ENCODE assay signal across 30 cellular contexts in the genomic region with DNA sequence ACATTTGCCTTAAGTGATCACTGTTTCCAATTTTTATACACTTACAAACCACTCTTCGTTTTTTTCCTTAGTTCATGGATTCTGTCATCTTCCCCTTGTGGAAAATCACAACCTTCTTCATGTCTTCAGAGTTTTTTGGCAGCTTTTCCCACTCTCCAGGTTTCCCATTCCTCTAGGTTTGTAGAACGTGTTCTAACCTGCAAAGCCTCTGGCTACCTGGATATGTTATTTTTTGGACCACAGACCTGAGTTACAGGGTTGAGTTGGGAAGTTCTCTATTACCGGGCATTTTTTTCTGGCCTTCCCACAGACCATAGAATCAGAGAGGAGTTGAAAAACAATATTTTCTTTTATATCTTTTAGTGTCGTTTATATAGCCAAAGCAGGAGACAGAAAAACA. TPM values are rescaled to one million over a fixed set of nuclear protein-coding genes. Genes with fewer than 3 reads are reported as not detected.
"Had no signal": no experiment of that assay in that cellular context is flagged by ENCODE, and none has a peak within 500 bp of the region (broad histone marks: within the 10 kb centered on the region; RNA-seq: fewer than 3 reads in every experiment).

No MANE protein-coding gene starts in this region.

- H3K27me3 ChIP-seq: colonic mucosa, foreskin keratinocyte, gastroesophageal sphincter, heart right ventricle, left lung had no signal

- H3K9me3 Mint-ChIP-seq: dendritic cell treated with granulocyte-macrophage colony-stimulating factor and Interleukin-4, amounts not matched to agents 40 ng/mL and 50 ng/mL, for 4 days; endodermal cell had no signal

- DNase-seq: colonic mucosa; cortex of kidney; effector CD8-positive, alpha-beta T cell; effector memory CD8-positive, alpha-beta T cell; endodermal cell; erythroblast; foreskin keratinocyte; glutamatergic neuron; head of caudate nucleus; heart right ventricle; hippocampal formation; left cardiac atrium; left lung; left ventricle myocardium superior; lower lobe of right lung; mesendoderm; midbrain; naive thymus-derived CD4-positive, alpha-beta T cell had no signal

- H3K27me3 Mint-ChIP-seq: dendritic cell treated with granulocyte-macrophage colony-stimulating factor and Interleukin-4, amounts not matched to agents 40 ng/mL and 50 ng/mL, for 4 days; effector memory CD8-positive, alpha-beta T cell; memory B cell had no signal

- H3K4me3 ChIP-seq: colonic mucosa, gastroesophageal sphincter, heart right ventricle, left lung, lower lobe of right lung had no signal

- H3K36me3 ChIP-seq: colonic mucosa, gastroesophageal sphincter, heart right ventricle, left lung, lower lobe of right lung had no signal

- H3K4me1 Mint-ChIP-seq: memory B cell; naive thymus-derived CD4-positive, alpha-beta T cell had no signal

- H3K4me1 ChIP-seq: colonic mucosa, foreskin keratinocyte, gastroesophageal sphincter, heart right ventricle, left lung, lower lobe of right lung had no signal

- H3K4me3 Mint-ChIP-seq: dendritic cell treated with granulocyte-macrophage colony-stimulating factor and Interleukin-4, amounts not matched to agents 40 ng/mL and 50 ng/mL, for 4 days; effector memory CD8-positive, alpha-beta T cell; endodermal cell; memory B cell; naive thymus-derived CD4-positive, alpha-beta T cell had no signal

- H3K36me3 Mint-ChIP-seq: memory B cell; naive thymus-derived CD4-positive, alpha-beta T cell had no signal

- H3K27ac ChIP-seq: colonic mucosa, epithelial cell of prostate, foreskin keratinocyte, gastroesophageal sphincter, heart right ventricle, left lung, lower lobe of right lung had no signal

- ATAC-seq: effector memory CD8-positive, alpha-beta T cell; esophagus mucosa; foreskin keratinocyte; gastroesophageal sphincter; heart right ventricle; left cardiac atrium; left lung; left ventricle myocardium superior; lower lobe of right lung; naive thymus-derived CD4-positive, alpha-beta T cell had no signal

- H3K27ac Mint-ChIP-seq: dendritic cell treated with granulocyte-macrophage colony-stimulating factor and Interleukin-4, amounts not matched to agents 40 ng/mL and 50 ng/mL, for 4 days; effector memory CD8-positive, alpha-beta T cell; endodermal cell; memory B cell; naive thymus-derived CD4-positive, alpha-beta T cell had no signal

- FAIRE-seq: endometrium, frontal cortex, islet of Langerhans, keratinocyte had no signal

- H3K9me3 ChIP-seq: colonic mucosa, gastroesophageal sphincter, heart right ventricle, left lung, lower lobe of right lung had no signal

RNA-seq across cellular contexts. Expression of a gene that starts 30.2 kb away (rescaled TPM):
- total RNA-seq: esophagus mucosa; fibroblast of lung; fibroblast of villous mesenchyme; foreskin keratinocyte; mononuclear cell; naive thymus-derived CD4-positive, alpha-beta T cell had no signal
- polyA plus RNA-seq: fibroblast of lung; foreskin keratinocyte; keratinocyte; naive thymus-derived CD4-positive, alpha-beta T cell had no signal
